Comparison of ENCODE assay signal across 1 cellular context in the genomic region with DNA sequence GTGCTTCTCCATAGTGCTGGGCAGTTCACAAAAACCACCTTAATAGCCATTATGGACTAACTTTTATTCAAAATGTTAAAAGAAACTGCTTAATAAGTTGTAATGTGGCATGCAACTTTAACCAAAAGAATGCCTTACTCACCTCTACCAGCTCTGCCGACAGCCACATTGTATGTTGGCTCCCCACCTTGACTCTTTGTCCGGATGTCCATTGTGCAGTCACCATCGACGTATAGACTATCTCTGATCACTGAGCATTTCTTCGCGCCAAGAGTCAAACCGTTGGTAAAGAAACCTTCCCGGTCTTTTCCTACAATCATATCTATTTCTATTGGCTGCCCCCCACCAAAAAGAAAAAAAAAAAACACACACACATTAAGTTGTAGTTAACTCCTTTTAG.
TF ChIP-seq lines count a peak whose summit lies in the region.

No MANE protein-coding gene starts in this region.

TF ChIP-seq in GM12878, 131 proteins besides CTCF, POLR2A, EP300 and RAD21 (continued from another document):
- TF ChIP-seq, protein P1, sequence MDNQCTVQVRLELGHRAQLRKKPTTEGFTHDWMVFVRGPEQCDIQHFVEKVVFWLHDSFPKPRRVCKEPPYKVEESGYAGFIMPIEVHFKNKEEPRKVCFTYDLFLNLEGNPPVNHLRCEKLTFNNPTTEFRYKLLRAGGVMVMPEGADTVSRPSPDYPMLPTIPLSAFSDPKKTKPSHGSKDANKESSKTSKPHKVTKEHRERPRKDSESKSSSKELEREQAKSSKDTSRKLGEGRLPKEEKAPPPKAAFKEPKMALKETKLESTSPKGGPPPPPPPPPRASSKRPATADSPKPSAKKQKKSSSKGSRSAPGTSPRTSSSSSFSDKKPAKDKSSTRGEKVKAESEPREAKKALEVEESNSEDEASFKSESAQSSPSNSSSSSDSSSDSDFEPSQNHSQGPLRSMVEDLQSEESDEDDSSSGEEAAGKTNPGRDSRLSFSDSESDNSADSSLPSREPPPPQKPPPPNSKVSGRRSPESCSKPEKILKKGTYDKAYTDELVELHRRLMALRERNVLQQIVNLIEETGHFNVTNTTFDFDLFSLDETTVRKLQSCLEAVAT (IDR thresholded peaks at IDR 0.05) = 0 out of 2 replicates have a peak, but pooled peaks have one; percentile 29
